Comparison of ENCODE assay signal across 1 cellular context in genomic region chr12:65876898-65877721, GRCh38.
TF ChIP-seq lines count a peak whose summit lies in the region.

No MANE protein-coding gene starts in this region.

TF ChIP-seq in SK-N-SH treated with all-trans-retinoic acid at 6 μM for 48 hours, 23 proteins besides CTCF, POLR2A, EP300 and RAD21 (continued from another document):
- TF ChIP-seq TOX (CRISPR knock-in tag; IDR thresholded peaks at IDR 0.05; ENCODE audit: borderline replicate concordance) (no peak), ZFP3 (CRISPR knock-in tag; IDR thresholded peaks at IDR 0.05) (no peak), ARNTL (CRISPR knock-in tag; IDR thresholded peaks at IDR 0.05; ENCODE audit: borderline replicate concordance, low read depth) (no peak), ZC3H10 (CRISPR knock-in tag; IDR thresholded peaks at IDR 0.05) (no peak), POU6F1 (CRISPR knock-in tag; IDR thresholded peaks at IDR 0.05; ENCODE audit: borderline replicate concordance, low read depth) (no peak)
